In the genomic region with DNA sequence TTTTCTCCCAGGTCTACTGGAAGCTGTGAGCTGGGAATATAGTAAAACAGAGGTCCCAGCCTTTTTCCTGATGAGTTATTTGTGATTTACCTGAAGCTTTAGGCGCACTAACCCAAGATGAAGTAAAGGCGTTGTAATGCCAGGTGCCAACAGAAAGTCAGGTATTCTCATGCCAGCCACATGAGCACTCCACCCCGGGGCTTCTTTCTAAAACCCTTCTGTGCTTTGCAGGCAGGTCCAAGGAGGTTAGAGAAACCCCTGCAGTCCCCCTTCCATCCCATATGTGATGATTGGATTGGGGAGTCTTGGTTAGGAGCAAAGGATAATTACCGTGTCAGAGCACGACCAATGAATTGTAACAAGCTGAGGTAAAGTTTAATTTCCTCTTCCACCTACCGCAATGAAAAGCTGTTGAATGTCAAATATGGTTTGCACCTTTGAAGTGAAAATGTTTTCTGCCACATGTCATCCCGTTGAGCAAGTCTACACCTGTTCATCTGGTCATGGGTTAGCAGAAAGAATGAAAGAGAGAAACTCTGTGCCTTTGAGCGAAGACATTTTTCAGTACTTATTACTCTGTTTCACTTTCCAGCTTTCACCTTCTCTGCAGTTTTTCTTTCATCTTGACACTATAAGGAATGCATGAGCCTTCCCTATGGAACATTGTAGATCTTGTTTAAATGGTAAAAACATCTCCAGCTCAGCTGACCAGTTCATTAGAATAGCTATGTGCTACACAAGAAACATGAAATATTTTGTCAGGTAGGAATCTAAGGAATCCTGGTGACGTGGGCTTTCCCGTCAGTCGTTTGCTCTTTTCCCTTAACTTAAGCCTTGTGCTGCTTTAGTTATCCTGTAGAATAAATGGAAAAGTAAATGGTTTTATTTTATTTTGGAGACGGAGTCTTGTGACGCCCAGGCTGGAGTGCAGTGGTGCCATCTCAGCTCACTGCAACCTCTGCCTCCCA, we compare ENCODE assay signal across 11 cellular contexts. TPM values are rescaled to one million over a fixed set of nuclear protein-coding genes. Genes with fewer than 3 reads are reported as not detected.
DNase-seq lines count a peak whose midpoint lies in the region; ATAC-seq and TF ChIP-seq lines count a peak whose summit lies in the region.
"Had no signal": no experiment of that assay in that cellular context is flagged by ENCODE, and none has a peak within 500 bp of the region (broad histone marks: within the 10 kb centered on the region; RNA-seq: fewer than 3 reads in every experiment).

No MANE protein-coding gene starts in this region.

- no peak for TF ChIP-seq EP300 in upper lobe of left lung (IDR thresholded peaks at IDR 0.05)

- H3K4me1 ChIP-seq in MM.1S (ENCODE audit: low read length) = peaks cover 14% of the 10 kb centered on the region
- peaks cover 45% of the 10 kb centered on the region for H3K4me1 ChIP-seq in hepatocyte (ENCODE audit: insufficient read depth)
- peaks cover 16 to 26% (median 19%) of the 10 kb centered on the region in 4 donors for H3K4me1 ChIP-seq in upper lobe of left lung
- H3K4me1 ChIP-seq in endodermal cell (ENCODE audit: control insufficient read depth, insufficient read depth, low read length) = peaks cover 12% of the 10 kb centered on the region

- H3K36me3 ChIP-seq in MM.1S (replicated peaks; ENCODE audit: insufficient read depth, low read length) (no peaks in the 10 kb centered on the region), hepatocyte (replicated peaks; ENCODE audit: insufficient read depth, low read depth) (no peaks in the 10 kb centered on the region), upper lobe of left lung (no peaks in the 10 kb centered on the region), endodermal cell (ENCODE audit: control insufficient read depth, insufficient read depth, low read length) (no peaks in the 10 kb centered on the region)

- H3K27ac Mint-ChIP-seq in endodermal cell = no peak overlapping the region

- 74% methylated on average over 13 of the region's 13 CpGs for WGBS in hepatocyte (ENCODE audit: low lambda C conversion rate, missing lambda C conversion rate)
- 70 to 74% methylated on average over 13 of the region's 13 CpGs for WGBS in upper lobe of left lung, 2 donors
- 89 to 90% methylated on average over 9 to 13 of the region's 13 CpGs for WGBS in endodermal cell (ENCODE audit: insufficient coverage in 1 of 2, insufficient read length in 1 of 2), 2 experiments

- peaks cover 27% of the 10 kb centered on the region for H3K4me1 Mint-ChIP-seq in endodermal cell

- no peak for TF ChIP-seq POLR2A in upper lobe of left lung (IDR thresholded peaks at IDR 0.05)

- no peaks in the 10 kb centered on the region for H3K9me3 Mint-ChIP-seq in endodermal cell

- H3K4me3 Mint-ChIP-seq in endodermal cell = no peak overlapping the region

- intact Hi-C loops in left colon (cut with DNase I, micrococcal nuclease) = no loop called here

- peak overlapping the region; percentile 4; the same call in 1 of the 2 replicates for H3K4me3 ChIP-seq in MM.1S (ENCODE audit: low read length)
- H3K4me3 ChIP-seq in hepatocyte = no peak overlapping the region
- peak overlapping the region in 1 of 4 donors; percentile 7 for H3K4me3 ChIP-seq in upper lobe of left lung
- no peak overlapping the region for H3K4me3 ChIP-seq in endodermal cell (ENCODE audit: low read length)

- TF ChIP-seq CTCF in MM.1S (IDR thresholded peaks at IDR 0.05; ENCODE audit: low read length) (no peak), hepatocyte (IDR thresholded peaks at IDR 0.05; ENCODE audit: poor library complexity) (no peak), upper lobe of left lung (IDR thresholded peaks at IDR 0.05) (no peak), endodermal cell (conservative IDR thresholded peaks at IDR 0.05) (no peak)

- DNase-seq in DMS79 treated with DMSO at 0.1 percent for 48 hours (lab: John Stamatoyannopoulos, UW) (peak; percentile 33), DMS79 (lab: John Stamatoyannopoulos, UW) (no peak), MM.1S (peak; percentile 93), hepatocyte (ENCODE audit: low spot score) (no peak), upper lobe of left lung (no peak), left colon (no peak), endodermal cell (no peak), GF-D8 (lab: John Stamatoyannopoulos, UW) (no peak)
- DNase-seq: 8988T, left ventricle myocardium superior, NCI-H1092 treated with DMSO at 0.1 percent for 48 hours had no signal

- peak in 1 of 2 donors; percentile 17 for ATAC-seq in upper lobe of left lung (ENCODE audit: low FRiP score in 2 of 2)
- no peak for ATAC-seq in left colon
- ATAC-seq: left ventricle myocardium superior had no signal

- no peaks in the 10 kb centered on the region for H3K27me3 Mint-ChIP-seq in endodermal cell (ENCODE audit: insufficient read depth)

- H3K9me2 ChIP-seq in MM.1S (replicated peaks; ENCODE audit: insufficient read depth, low read length) (no peaks in the 10 kb centered on the region), hepatocyte (replicated peaks; ENCODE audit: insufficient read depth) (no peaks in the 10 kb centered on the region)

- peaks cover 79% of the 10 kb centered on the region for H3K27me3 ChIP-seq in MM.1S (replicated peaks; ENCODE audit: insufficient read depth, low read length)
- no peaks in the 10 kb centered on the region for H3K27me3 ChIP-seq in hepatocyte
- no peaks in the 10 kb centered on the region for H3K27me3 ChIP-seq in upper lobe of left lung
- no peaks in the 10 kb centered on the region for H3K27me3 ChIP-seq in endodermal cell (ENCODE audit: control insufficient read depth, insufficient read depth, low read length, poor library complexity, severe bottlenecking)

- 0 out of 2 replicates have a peak, but pooled peaks cover 3% of the 10 kb centered on the region for H4K20me1 ChIP-seq in MM.1S (ENCODE audit: insufficient read depth, low read length)
- H4K20me1 ChIP-seq in hepatocyte (ENCODE audit: insufficient read depth, poor library complexity, severe bottlenecking) = no peaks in the 10 kb centered on the region

- H3F3A ChIP-seq in MM.1S (ENCODE audit: insufficient read depth, low read length) = peaks cover 15% of the 10 kb centered on the region

- H3K9ac ChIP-seq in MM.1S (ENCODE audit: low read length) (no peak overlapping the region), endodermal cell (ENCODE audit: extremely low read depth, low read length, poor library complexity, severe bottlenecking) (no peak overlapping the region)

- H3K4me2 ChIP-seq in MM.1S (ENCODE audit: low read depth, low read length) = peak overlapping the region; percentile 63
- no peak overlapping the region for H3K4me2 ChIP-seq in hepatocyte

- H3K9me3 ChIP-seq in MM.1S (replicated peaks; ENCODE audit: insufficient read depth, low read length) (no peaks in the 10 kb centered on the region), hepatocyte (ENCODE audit: low read depth) (no peaks in the 10 kb centered on the region), upper lobe of left lung (no peaks in the 10 kb centered on the region), endodermal cell (ENCODE audit: control insufficient read depth, low read length) (no peaks in the 10 kb centered on the region)

- H3K79me2 ChIP-seq in MM.1S (ENCODE audit: low read length) (no peaks in the 10 kb centered on the region), hepatocyte (peaks cover 2% of the 10 kb centered on the region)

- no peaks in the 10 kb centered on the region for H3K36me3 Mint-ChIP-seq in endodermal cell (ENCODE audit: low read depth)

- H2AFZ ChIP-seq in MM.1S (ENCODE audit: low read length) (no peak overlapping the region), hepatocyte (no peak overlapping the region)

- peak overlapping the region; percentile 11; the same call in 1 of the 2 replicates for H3K27ac ChIP-seq in MM.1S (ENCODE audit: low read length)
- H3K27ac ChIP-seq in hepatocyte = peak overlapping the region; percentile 72
- H3K27ac ChIP-seq in upper lobe of left lung = peak overlapping the region in 3 of 4 donors; percentile 20 to 33 (median 21)
- no peak overlapping the region for H3K27ac ChIP-seq in endodermal cell (ENCODE audit: low read depth, low read length)

RNA-seq across cellular contexts. Expression of gene SCHIP1, which starts 55.6 kb away (rescaled TPM):
- total RNA-seq in hepatocyte (3.8 and 12.6 TPM in 2 replicates), upper lobe of left lung (10 to 100 TPM in 3 of 6 donors, 1 to 10 TPM in 3; 6.3 to 28.7 (median 9.5) TPM), left colon (1 to 10 TPM in 1 of 2 donors, under 1 TPM in 1; 0.67 to 2.7 TPM), endodermal cell (under 1 TPM; 0.64 to 0.84 TPM)
- polyA plus RNA-seq in hepatocyte = 4.3 and 5.2 TPM in 2 replicates
- polyA plus RNA-seq in endodermal cell (2013, experiment 1 of 2) = 54.3 TPM
- 49.1 TPM for polyA plus RNA-seq in endodermal cell (2013, experiment 2 of 2)

Comparison
In these comparisons a context has a peak if more than half of its experiments do, and no peak if none do; other contexts are left out.
1. DNase-seq: peak in DMS79 treated with DMSO at 0.1 percent for 48 hours (single experiment) and MM.1S (single experiment); none in DMS79 (single experiment), hepatocyte (single experiment), upper lobe of left lung (0 of 2), left colon (0 of 2), endodermal cell (single experiment) and GF-D8 (single experiment).